9 cellular contexts compared by ENCODE assay signal in the genomic region with DNA sequence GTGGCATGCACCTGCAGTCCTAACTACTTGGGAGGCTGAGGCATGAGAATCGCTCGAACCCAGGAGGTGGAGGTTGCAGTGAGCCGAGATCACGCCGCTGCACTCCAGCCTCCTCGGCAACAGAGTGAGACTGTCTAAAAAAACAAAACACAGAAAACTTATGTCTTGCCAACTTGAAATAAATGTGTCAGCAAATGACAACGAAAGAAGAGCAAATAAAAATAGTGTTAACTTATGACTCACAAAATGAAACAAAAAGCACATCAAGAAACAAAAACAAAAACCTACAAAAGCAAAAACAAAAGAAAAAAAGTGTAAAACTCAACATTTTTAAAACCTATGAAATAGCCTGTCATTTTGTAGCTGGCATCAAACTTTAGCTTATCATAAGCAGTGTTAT.
"Had no signal": no experiment of that assay in that cellular context is flagged by ENCODE, and none has a peak within 500 bp of the region (broad histone marks: within the 10 kb centered on the region; RNA-seq: fewer than 3 reads in every experiment).

No MANE protein-coding gene starts in this region.

- H3K36me3 ChIP-seq: HAP-1 had no signal

- H3K27ac ChIP-seq: GM23248 had no signal

- H3K27ac Mint-ChIP-seq: HFFc6 had no signal

- H3K4me1 ChIP-seq: HAP-1 had no signal

- H3K4me3 ChIP-seq: GM23248, HAP-1, K562 had no signal

- ATAC-seq: HCT116, K562 had no signal

- H3K9ac ChIP-seq: GM23248 had no signal

- H2AFZ ChIP-seq: GM23248 had no signal

- DNase-seq: GM23248, GOT3, H7, HFFc6, IMR-90, KG1 had no signal

- H3K4me3 Mint-ChIP-seq: HFFc6 had no signal

- H3K9me3 ChIP-seq: HAP-1 had no signal
